In the genomic region with DNA sequence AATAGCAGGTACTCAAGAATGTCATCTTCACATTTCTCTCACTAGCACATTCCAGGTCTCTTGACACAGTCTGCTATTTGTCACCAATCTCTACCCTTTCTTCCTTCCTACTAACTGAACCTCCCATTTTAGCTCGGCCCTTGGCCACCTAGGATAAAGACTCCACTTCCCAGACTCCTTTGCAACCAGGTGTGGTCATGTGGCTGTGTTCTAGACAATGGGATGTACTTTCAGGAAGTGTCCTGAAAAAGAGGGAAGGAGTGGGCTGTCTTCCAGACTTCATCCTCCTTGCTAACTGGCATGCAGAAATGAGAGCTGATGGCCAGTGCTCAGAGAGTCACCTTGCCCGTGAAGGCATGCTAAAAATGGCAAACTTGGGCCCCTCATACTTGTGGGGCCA, we compare ENCODE assay signal across 22 cellular contexts.
"Had no signal": no experiment of that assay in that cellular context is flagged by ENCODE, and none has a peak within 500 bp of the region (broad histone marks: within the 10 kb centered on the region; RNA-seq: fewer than 3 reads in every experiment).

No MANE protein-coding gene starts in this region.

- FAIRE-seq: colon, endometrium had no signal

- H3K4me3 ChIP-seq: prostate gland, skin epidermis, suprapubic skin, transverse colon, vagina had no signal

- H3K4me1 Mint-ChIP-seq: brain; naive thymus-derived CD8-positive, alpha-beta T cell; stimulated activated naive CD8-positive, alpha-beta T cell treated with anti-CD3 and anti-CD28 coated beads, Interleukin-15, amount 100 ng/mL, for 72 hours had no signal

- H3K27ac ChIP-seq: prostate gland, skin epidermis, suprapubic skin, transverse colon, vagina had no signal

- H3K27me3 ChIP-seq: suprapubic skin, transverse colon, vagina had no signal

- H3K4me1 ChIP-seq: prostate gland, suprapubic skin, transverse colon, vagina had no signal

- H3K27me3 Mint-ChIP-seq: brain had no signal

- H3K36me3 Mint-ChIP-seq: naive thymus-derived CD8-positive, alpha-beta T cell had no signal

- H3K9me3 ChIP-seq: prostate gland, suprapubic skin, transverse colon, vagina had no signal

- H3K4me3 Mint-ChIP-seq: activated naive CD4-positive, alpha-beta T cell treated with anti-CD3 and anti-CD28 coated beads for 36 hours; activated T-cell treated with anti-CD3 and anti-CD28 coated beads, Interleukin-2, amount 50 U/mL, for 4 hours; brain; naive thymus-derived CD8-positive, alpha-beta T cell; stimulated activated naive CD8-positive, alpha-beta T cell treated with anti-CD3 and anti-CD28 coated beads, Interleukin-15, amount 100 ng/mL, for 72 hours had no signal

- H3K36me3 ChIP-seq: prostate gland, suprapubic skin, transverse colon, vagina had no signal

- H3K27ac Mint-ChIP-seq: activated naive CD4-positive, alpha-beta T cell treated with anti-CD3 and anti-CD28 coated beads for 36 hours; brain; naive thymus-derived CD8-positive, alpha-beta T cell; stimulated activated naive CD8-positive, alpha-beta T cell treated with anti-CD3 and anti-CD28 coated beads, Interleukin-15, amount 100 ng/mL, for 72 hours had no signal

- DNase-seq: activated CD4-positive, alpha-beta T cell treated with anti-CD3 and anti-CD28 coated beads, Interleukin-2, amount 50 U/mL, for 1 hour; activated CD8-positive, alpha-beta memory T cell treated with anti-CD3 and anti-CD28 coated beads, Interleukin-2, amount 50 U/mL, for 4 hours; activated naive CD4-positive, alpha-beta T cell treated with anti-CD3 and anti-CD28 coated beads for 36 hours; activated T-cell treated with anti-CD3 and anti-CD28 coated beads, Interleukin-2, amount 50 U/mL, for 4 hours; anterior cingulate cortex; caudate nucleus; erythroblast; foreskin melanocyte; glutamatergic neuron; hypothalamus; naive thymus-derived CD8-positive, alpha-beta T cell; right cardiac atrium; stimulated activated naive CD8-positive, alpha-beta T cell treated with anti-CD3 and anti-CD28 coated beads, Interleukin-15, amount 100 ng/mL, for 72 hours; T-helper 9 cell; transverse colon had no signal

- H3K9me3 Mint-ChIP-seq: activated naive CD4-positive, alpha-beta T cell treated with anti-CD3 and anti-CD28 coated beads for 36 hours; activated T-cell treated with anti-CD3 and anti-CD28 coated beads, Interleukin-2, amount 50 U/mL, for 4 hours; naive thymus-derived CD8-positive, alpha-beta T cell; stimulated activated naive CD8-positive, alpha-beta T cell treated with anti-CD3 and anti-CD28 coated beads, Interleukin-15, amount 100 ng/mL, for 72 hours had no signal

- ATAC-seq: activated T-cell treated with anti-CD3 and anti-CD28 coated beads, Interleukin-2, amount 50 U/mL, for 4 hours; naive thymus-derived CD8-positive, alpha-beta T cell; right cardiac atrium; stimulated activated naive CD8-positive, alpha-beta T cell treated with anti-CD3 and anti-CD28 coated beads, Interleukin-15, amount 100 ng/mL, for 72 hours had no signal
